In genomic region chr16:87380875-87381274, GRCh38 we compare ENCODE assay signal across 9 cellular contexts. TPM values are rescaled to one million over a fixed set of nuclear protein-coding genes. Genes with fewer than 3 reads are reported as not detected.
DNase-seq lines count a peak whose midpoint lies in the region; ATAC-seq and TF ChIP-seq lines count a peak whose summit lies in the region.
"Had no signal": no experiment of that assay in that cellular context is flagged by ENCODE, and none has a peak within 500 bp of the region (broad histone marks: within the 10 kb centered on the region; RNA-seq: fewer than 3 reads in every experiment).

No MANE protein-coding gene starts in this region.

- peak; percentile 57 for DNase-seq in GM20000 (ENCODE audit: low spot score)
- DNase-seq in activated CD8-positive, alpha-beta T cell treated with anti-CD3 and anti-CD28 coated beads for 36 hours: no peak
- peak; percentile 51 for DNase-seq in hepatic stellate cell (ENCODE audit: low spot score)
- no peak for DNase-seq in stimulated activated naive B cell treated with anti-CD40 and anti-IgM and Interleukin-4, amounts not matched to agents 10 μg/mL and 1 μg/mL and 100 μg/mL, for 72 hours
- no peak for DNase-seq in C1 segment of cervical spinal cord (lab: John Stamatoyannopoulos, UW)
- DNase-seq in NCI-H1930 (lab: John Stamatoyannopoulos, UW): no peak
- DNase-seq: activated CD4-positive, alpha-beta T cell treated with anti-CD3 and anti-CD28 coated beads for 4 hours; hypothalamus had no signal

- no peak for ATAC-seq in activated CD8-positive, alpha-beta T cell treated with anti-CD3 and anti-CD28 coated beads for 36 hours
- no peak for ATAC-seq in stimulated activated naive B cell treated with anti-CD40 and anti-IgM and Interleukin-4, amounts not matched to agents 10 μg/mL and 1 μg/mL and 100 μg/mL, for 72 hours (replicated peaks)
- no peak for ATAC-seq in GM19455 (IDR thresholded peaks at IDR 0.05; ENCODE audit: unreplicated experiment)

- peak overlapping the region; percentile 77 for H3K4me3 Mint-ChIP-seq in activated CD8-positive, alpha-beta T cell treated with anti-CD3 and anti-CD28 coated beads for 36 hours
- H3K4me3 Mint-ChIP-seq in stimulated activated naive B cell treated with anti-CD40 and anti-IgM and Interleukin-4, amounts not matched to agents 10 μg/mL and 1 μg/mL and 100 μg/mL, for 72 hours: peak overlapping the region; percentile 11 to 53

- H3K36me3 Mint-ChIP-seq in activated CD8-positive, alpha-beta T cell treated with anti-CD3 and anti-CD28 coated beads for 36 hours (ENCODE audit: low read depth): peaks cover 30% of the 10 kb centered on the region
- peaks cover 15 to 27% of the 10 kb centered on the region in 2 donors for H3K36me3 Mint-ChIP-seq in stimulated activated naive B cell treated with anti-CD40 and anti-IgM and Interleukin-4, amounts not matched to agents 10 μg/mL and 1 μg/mL and 100 μg/mL, for 72 hours

- intact Hi-C loops in activated CD8-positive, alpha-beta T cell treated with anti-CD3 and anti-CD28 coated beads for 36 hours (cut with micrococcal nuclease): no loop called here

- peaks cover 2% of the 10 kb centered on the region for H3K27me3 Mint-ChIP-seq in activated CD8-positive, alpha-beta T cell treated with anti-CD3 and anti-CD28 coated beads for 36 hours
- H3K27me3 Mint-ChIP-seq in stimulated activated naive B cell treated with anti-CD40 and anti-IgM and Interleukin-4, amounts not matched to agents 10 μg/mL and 1 μg/mL and 100 μg/mL, for 72 hours: peaks cover 4 to 6% of the 10 kb centered on the region in 2 donors

- POLR2A ChIA-PET in activated CD8-positive, alpha-beta T cell treated with anti-CD3 and anti-CD28 coated beads for 36 hours (lab: Charles Lee): interaction anchor here (1.1 to 4.5 kb wide), 3 partner anchors 49 to 111 kb away, joined by 3 to 32 read pairs (median 3); partner anchors contain the start of gene C16orf95

- H3K27ac Mint-ChIP-seq in activated CD8-positive, alpha-beta T cell treated with anti-CD3 and anti-CD28 coated beads for 36 hours: peak overlapping the region; percentile 86
- H3K27ac Mint-ChIP-seq in stimulated activated naive B cell treated with anti-CD40 and anti-IgM and Interleukin-4, amounts not matched to agents 10 μg/mL and 1 μg/mL and 100 μg/mL, for 72 hours: peak overlapping the region; percentile 34

- no peaks in the 10 kb centered on the region for H3K9me3 Mint-ChIP-seq in activated CD8-positive, alpha-beta T cell treated with anti-CD3 and anti-CD28 coated beads for 36 hours
- peaks cover 0 to 2% of the 10 kb centered on the region in 2 donors for H3K9me3 Mint-ChIP-seq in stimulated activated naive B cell treated with anti-CD40 and anti-IgM and Interleukin-4, amounts not matched to agents 10 μg/mL and 1 μg/mL and 100 μg/mL, for 72 hours

- TF ChIP-seq CTCF in GM20000 (IDR thresholded peaks at IDR 0.05; ENCODE audit: extremely low read depth, missing control alignments): no peak
- no peak for TF ChIP-seq CTCF in activated CD8-positive, alpha-beta T cell treated with anti-CD3 and anti-CD28 coated beads for 36 hours (IDR thresholded peaks at IDR 0.05)

- CTCF ChIA-PET in activated CD8-positive, alpha-beta T cell treated with anti-CD3 and anti-CD28 coated beads for 36 hours (lab: Charles Lee): interaction anchor here (5.4 kb wide), 1 partner anchor 14 kb away, joined by 32 read pairs; no protein-coding TSS in a partner anchor

- H3K4me1 Mint-ChIP-seq in activated CD8-positive, alpha-beta T cell treated with anti-CD3 and anti-CD28 coated beads for 36 hours (ENCODE audit: low read depth): peaks cover 48% of the 10 kb centered on the region
- peaks cover 28 to 67% of the 10 kb centered on the region in 2 donors for H3K4me1 Mint-ChIP-seq in stimulated activated naive B cell treated with anti-CD40 and anti-IgM and Interleukin-4, amounts not matched to agents 10 μg/mL and 1 μg/mL and 100 μg/mL, for 72 hours

RNA-seq across cellular contexts. Expression of gene FBXO31, which starts 2.7 kb away (rescaled TPM):
- total RNA-seq in activated CD8-positive, alpha-beta T cell treated with anti-CD3 and anti-CD28 coated beads for 36 hours: 10 to 100 TPM; 32.0 to 32.7 TPM

RNA-seq across cellular contexts. Expression of gene MAP1LC3B, which starts 11.3 kb away (rescaled TPM):
- total RNA-seq in activated CD8-positive, alpha-beta T cell treated with anti-CD3 and anti-CD28 coated beads for 36 hours: 10 to 100 TPM; 55.3 to 58.1 TPM

Comparison
In these comparisons a context has a peak if more than half of its experiments do, and no peak if none do; other contexts are left out.
1. DNase-seq: peak in GM20000 (single experiment) and hepatic stellate cell (single experiment); none in activated CD8-positive, alpha-beta T cell treated with anti-CD3 and anti-CD28 coated beads for 36 hours (single experiment), stimulated activated naive B cell treated with anti-CD40 and anti-IgM and Interleukin-4, amounts not matched to agents 10 μg/mL and 1 μg/mL and 100 μg/mL, for 72 hours (single experiment), C1 segment of cervical spinal cord (0 of 14) and NCI-H1930 (0 of 2).